In the genomic region with DNA sequence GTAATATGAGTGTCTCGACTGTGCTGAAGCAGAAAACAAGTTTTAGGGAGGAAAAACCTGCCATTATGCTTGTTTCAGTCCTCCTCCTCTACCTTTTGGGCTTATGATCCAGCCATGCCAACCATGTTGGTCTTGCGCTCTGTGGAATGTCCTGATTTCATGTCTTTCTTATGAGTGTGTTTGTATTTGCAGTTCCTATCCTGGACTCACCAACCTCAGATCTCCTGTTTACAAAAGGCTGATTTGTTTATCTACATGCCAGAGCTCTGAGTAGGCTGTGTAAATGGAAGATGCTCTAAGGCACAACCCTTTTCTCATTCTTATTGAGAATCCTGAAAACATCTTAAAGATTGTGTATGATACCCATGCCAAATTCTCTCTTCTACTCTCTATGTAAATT, we compare ENCODE assay signal across 14 cellular contexts.
DNase-seq lines count a peak whose midpoint lies in the region; ATAC-seq lines count a peak whose summit lies in the region.
"Had no signal": no experiment of that assay in that cellular context is flagged by ENCODE, and none has a peak within 500 bp of the region (broad histone marks: within the 10 kb centered on the region; RNA-seq: fewer than 3 reads in every experiment).

No MANE protein-coding gene starts in this region.

- ATAC-seq in HG02642 (IDR thresholded peaks at IDR 0.05; ENCODE audit: poor library complexity, unreplicated experiment), result no peak
- ATAC-seq in HG02759 (IDR thresholded peaks at IDR 0.05; ENCODE audit: unreplicated experiment), result no peak
- ATAC-seq in GM19023 (IDR thresholded peaks at IDR 0.05; ENCODE audit: unreplicated experiment), result no peak
- no peak for ATAC-seq in GM21515 (IDR thresholded peaks at IDR 0.05; ENCODE audit: unreplicated experiment)

- DNase-seq in AG08396 (ENCODE audit: low spot score), result peak; percentile 61
- peak; percentile 37 for DNase-seq in HT-29 (ENCODE audit: low spot score)
- peak; percentile 92 for DNase-seq in amniotic epithelial cell (ENCODE audit: low read depth)
- peak; percentile 94 for DNase-seq in iris pigment epithelial cell (ENCODE audit: low read depth)
- DNase-seq: head of caudate nucleus; MV-4-11; Peyer's patch; posterior cingulate gyrus; stimulated activated CD4-positive, alpha-beta T cell treated with anti-CD3 and anti-CD28 coated beads, Interleukin-2, amount 100 ng/mL, for 48 hours; stimulated activated naive CD4-positive, alpha-beta T cell treated with Interleukin-2 at 50 U/mL for 16 hours had no signal

Comparison
In these comparisons a context has a peak if more than half of its experiments do, and no peak if none do; other contexts are left out.
1. DNase-seq: peak in every context shown above with its lines; median percentile 94 in iris pigment epithelial cell; 92 in amniotic epithelial cell; 61 in AG08396; 37 in HT-29.